10 cellular contexts compared by ENCODE assay signal in the genomic region with DNA sequence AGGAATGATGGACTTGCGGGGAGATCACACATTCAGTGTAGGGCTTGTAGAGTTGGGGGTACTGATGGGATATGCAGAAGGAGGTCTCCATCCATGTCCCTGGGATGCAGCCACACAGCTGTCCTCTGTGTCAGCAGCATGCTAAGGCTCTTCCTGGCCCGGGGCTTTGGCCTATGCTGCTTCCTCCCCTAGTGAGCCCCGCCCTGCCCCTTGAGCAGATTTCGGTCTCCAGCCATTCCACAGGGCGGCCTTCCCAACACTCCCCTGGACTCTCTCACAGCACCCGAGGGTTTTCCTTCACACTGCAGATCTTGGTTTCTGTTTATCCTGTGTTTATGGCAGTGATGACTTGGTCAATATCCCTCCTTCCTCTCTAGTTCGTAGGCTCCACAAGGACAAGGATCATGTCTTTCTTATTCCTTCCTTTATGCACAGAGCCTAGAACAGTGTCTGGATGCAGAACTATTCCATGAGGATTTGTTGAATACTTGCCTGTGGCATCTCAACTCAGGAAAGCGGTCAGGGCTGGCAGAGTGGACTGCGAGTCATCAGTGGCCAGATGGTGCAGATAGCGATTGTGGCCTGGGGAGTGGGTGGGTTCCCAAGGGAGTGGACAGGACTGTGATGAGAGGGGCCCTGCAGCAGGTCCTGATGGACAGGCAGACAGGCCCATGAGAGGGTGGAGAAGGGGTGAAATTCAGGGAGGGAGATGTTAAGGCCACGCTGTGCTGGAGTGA.
A peak's percentile ranks its signal among the peaks of the same experiment; 100 is the strongest.
DNase-seq lines count a peak whose midpoint lies in the region; ATAC-seq and TF ChIP-seq lines count a peak whose summit lies in the region.
"Had no signal": no experiment of that assay in that cellular context is flagged by ENCODE, and none has a peak within 500 bp of the region (broad histone marks: within the 10 kb centered on the region; RNA-seq: fewer than 3 reads in every experiment).

No MANE protein-coding gene starts in this region.

- no peaks in the 10 kb centered on the region for H3K9me3 Mint-ChIP-seq in central memory CD8-positive, alpha-beta T cell

- peaks cover 40% of the 10 kb centered on the region for H3K79me2 ChIP-seq in MM.1S (ENCODE audit: low read length)

- H3K4me3 Mint-ChIP-seq in central memory CD8-positive, alpha-beta T cell, result peak overlapping the region; percentile 83

- TF ChIP-seq CTCF in BE2C (IDR thresholded peaks at IDR 0.05; ENCODE audit: low read depth, low read length), result no peak
- no peak for TF ChIP-seq CTCF in MM.1S (IDR thresholded peaks at IDR 0.05; ENCODE audit: low read length)

- no peak overlapping the region for H2AFZ ChIP-seq in MM.1S (ENCODE audit: low read length)

- peak overlapping the region; percentile 69 for H3K4me2 ChIP-seq in MM.1S (ENCODE audit: low read depth, low read length)

- no peaks in the 10 kb centered on the region for H4K20me1 ChIP-seq in MM.1S (ENCODE audit: insufficient read depth, low read length)

- H3K27ac Mint-ChIP-seq in central memory CD8-positive, alpha-beta T cell (ENCODE audit: low read depth), result peak overlapping the region; percentile 88

- no peaks in the 10 kb centered on the region for H3K27me3 ChIP-seq in BE2C
- no peaks in the 10 kb centered on the region for H3K27me3 ChIP-seq in MM.1S (replicated peaks; ENCODE audit: insufficient read depth, low read length)

- H3K4me3 ChIP-seq in BE2C (ENCODE audit: low read depth, low read length) (no peak overlapping the region), MM.1S (ENCODE audit: low read length) (no peak overlapping the region), mesodermal cell (ENCODE audit: extremely low read depth, insufficient read depth, low read length, poor library complexity, severe bottlenecking) (no peak overlapping the region)

- H3F3A ChIP-seq in MM.1S (ENCODE audit: insufficient read depth, low read length), result peaks cover 32% of the 10 kb centered on the region

- H3K36me3 Mint-ChIP-seq in central memory CD8-positive, alpha-beta T cell (ENCODE audit: insufficient read depth), result peaks cover 17% of the 10 kb centered on the region

- H3K9me2 ChIP-seq in MM.1S (replicated peaks; ENCODE audit: insufficient read depth, low read length), result no peaks in the 10 kb centered on the region

- no peaks in the 10 kb centered on the region for H3K36me3 ChIP-seq in BE2C
- H3K36me3 ChIP-seq in MM.1S (replicated peaks; ENCODE audit: insufficient read depth, low read length), result no peaks in the 10 kb centered on the region
- no peaks in the 10 kb centered on the region for H3K36me3 ChIP-seq in mesodermal cell (ENCODE audit: control insufficient read depth, insufficient read depth, low read length)

- no peak overlapping the region for H3K9ac ChIP-seq in MM.1S (ENCODE audit: low read length)

- no peak for ATAC-seq in central memory CD8-positive, alpha-beta T cell (replicated peaks; ENCODE audit: extremely low read depth, poor library complexity, severe bottlenecking)
- ATAC-seq in activated CD4-positive, CD25-positive, alpha-beta regulatory T cell treated with anti-CD3 and anti-CD28 coated beads, Interleukin-2, amount 50 U/mL, for 24 hours, result no peak
- ATAC-seq in HG03039 (IDR thresholded peaks at IDR 0.05; ENCODE audit: unreplicated experiment), result no peak

- peak; percentile 50 for DNase-seq in BE2C
- DNase-seq in MM.1S, result no peak
- no peak for DNase-seq in central memory CD8-positive, alpha-beta T cell (ENCODE audit: low spot score in 2 of 2)
- no peak for DNase-seq in NCI-H1694 (lab: John Stamatoyannopoulos, UW)
- no peak for DNase-seq in D341Med (ENCODE audit: low spot score)
- DNase-seq: activated CD8-positive, alpha-beta memory T cell treated with anti-CD3 and anti-CD28 coated beads, Interleukin-2, amount 50 U/mL, for 4 hours; NCI-H510A treated with DMSO at 0.1 percent for 48 hours had no signal

- H3K4me1 Mint-ChIP-seq in central memory CD8-positive, alpha-beta T cell, result peaks cover 88% of the 10 kb centered on the region

- no peaks in the 10 kb centered on the region for H3K27me3 Mint-ChIP-seq in central memory CD8-positive, alpha-beta T cell

- 92 to 95% methylated on average over 9 to 10 of the region's 11 CpGs for WGBS in mesodermal cell (ENCODE audit: insufficient coverage in 2 of 2), 2 experiments

- H3K27ac ChIP-seq in MM.1S (ENCODE audit: low read length) (no peak overlapping the region), mesodermal cell (ENCODE audit: low read depth, low read length, severe bottlenecking) (peak overlapping the region; percentile 71)

- H3K9me3 ChIP-seq in BE2C, result no peaks in the 10 kb centered on the region
- no peaks in the 10 kb centered on the region for H3K9me3 ChIP-seq in MM.1S (replicated peaks; ENCODE audit: insufficient read depth, low read length)
- H3K9me3 ChIP-seq in mesodermal cell (ENCODE audit: control insufficient read depth, low read length), result no peaks in the 10 kb centered on the region

- H3K4me1 ChIP-seq in BE2C (peaks cover 6% of the 10 kb centered on the region), MM.1S (ENCODE audit: low read length) (peaks cover 48% of the 10 kb centered on the region), mesodermal cell (ENCODE audit: control insufficient read depth, insufficient read depth, low read length, poor library complexity, severe bottlenecking) (peaks cover 60% of the 10 kb centered on the region)
